ENCODE assay signal across 8 cellular contexts in genomic region chrX:120603707-120604358, GRCh38. TPM values are rescaled to one million over a fixed set of nuclear protein-coding genes. Genes with fewer than 3 reads are reported as not detected.
A peak's percentile ranks its signal among the peaks of the same experiment; 100 is the strongest.
DNase-seq lines count a peak whose midpoint lies in the region; ATAC-seq and TF ChIP-seq lines count a peak whose summit lies in the region.

MCTS1 (plus strand) TSS chrX:120604101; CDS start chrX:120604237, 136 bp downstream.

- peaks cover 0 to 2% (median 0%) of the 10 kb centered on the region in 3 donors for H3K9me3 Mint-ChIP-seq in IgD-negative memory B cell

- intact Hi-C loops in PC-9 (cut with micrococcal nuclease; ENCODE audit: unreplicated experiment) = loop anchor here (1.0 kb wide), 1 partner anchor 43 kb away; no protein-coding TSS in a partner anchor

- peak within 1 kb of the TSS; percentile 86 for H3K27ac ChIP-seq in PC-9
- peak within 1 kb of the TSS; percentile 91 to 97 for H3K27ac ChIP-seq in esophagus (ENCODE audit: low read depth in 2 of 2, low read length in 1 of 2)

- peaks cover 17% of the 10 kb centered on the region for H3F3A ChIP-seq in PC-9 (ENCODE audit: insufficient read depth, low read depth)

- H3K36me3 ChIP-seq in PC-9 (ENCODE audit: low read depth) = peaks cover 14% of the 10 kb centered on the region; the same call in 1 of the 2 replicates
- H3K36me3 ChIP-seq in esophagus (ENCODE audit: control insufficient read depth in 2 of 2, insufficient read depth in 2 of 2, low read length in 1 of 2) = no peaks in the 10 kb centered on the region
- no peaks in the 10 kb centered on the region for H3K36me3 ChIP-seq in mucosa of stomach (ENCODE audit: control insufficient read depth, insufficient read depth, low read length)

- no peaks in the 10 kb centered on the region for H3K9me2 ChIP-seq in PC-9 (ENCODE audit: insufficient read depth)

- H4K20me1 ChIP-seq in PC-9 (ENCODE audit: insufficient read depth) = no peaks in the 10 kb centered on the region

- peak within 1 kb of the TSS; percentile 89 to 97 (median 92) for H3K4me3 Mint-ChIP-seq in IgD-negative memory B cell

- 1 to 38% methylated on average over 31 of the region's 31 CpGs for WGBS in esophagus, 2 donors

- peaks cover 45% of the 10 kb centered on the region for H3K79me2 ChIP-seq in PC-9 (ENCODE audit: low read depth)

- H3K4me3 ChIP-seq in PC-9 = peak within 1 kb of the TSS; percentile 61
- peak within 1 kb of the TSS; percentile 61 to 67 for H3K4me3 ChIP-seq in esophagus (ENCODE audit: low read depth in 1 of 2, low read length in 2 of 2)
- peak within 1 kb of the TSS; percentile 80 for H3K4me3 ChIP-seq in mucosa of stomach (ENCODE audit: low read length)

- no peaks in the 10 kb centered on the region for H3K27me3 ChIP-seq in PC-9 (ENCODE audit: insufficient read depth, low read depth)
- H3K27me3 ChIP-seq in esophagus (ENCODE audit: control insufficient read depth in 1 of 2, insufficient read depth in 2 of 2, low read length in 2 of 2) = no peaks in the 10 kb centered on the region
- H3K27me3 ChIP-seq in mucosa of stomach (ENCODE audit: control insufficient read depth, insufficient read depth, low read length) = no peaks in the 10 kb centered on the region

- DNase-seq in DMS114 treated with DMSO at 0.1 percent for 48 hours (lab: John Stamatoyannopoulos, UW; ENCODE audit: unreplicated experiment) = peak; percentile 88
- peak; percentile 85 to 98 for DNase-seq in PC-9
- peak; percentile 71 for DNase-seq in activated T-cell treated with anti-CD3 and anti-CD28 coated beads, Interleukin-2, amount 50 U/mL, for 1 hour
- DNase-seq in stimulated activated CD8-positive, alpha-beta memory T cell treated with anti-CD3 and anti-CD28 coated beads, Interleukin-7, amount 100 ng/mL, for 1 hour (ENCODE audit: low read depth in 2 of 2) = peak; percentile 29 to 52

- peak within 1 kb of the TSS; percentile 96 to 98 (median 98) for H3K27ac Mint-ChIP-seq in IgD-negative memory B cell

- H2AFZ ChIP-seq in PC-9 = peak within 1 kb of the TSS; percentile 70

- H3K27me3 Mint-ChIP-seq in IgD-negative memory B cell = no peaks in the 10 kb centered on the region

- TF ChIP-seq CTCF in PC-9 (conservative IDR thresholded peaks at IDR 0.05) = no peak

- POLR2A ChIA-PET in PC-9 (lab: Charles Lee; ENCODE audit: unreplicated experiment) = interaction anchor here (0.6 to 1.6 kb wide), 6 partner anchors 36 to 721 kb away, joined by 3 to 54 read pairs (median 8); partner anchors contain the start of gene CUL4B

- peak within 1 kb of the TSS; percentile 98 for H3K9ac ChIP-seq in mucosa of stomach (ENCODE audit: low read length)

- CTCF ChIA-PET in PC-9 (lab: Charles Lee) = interaction anchor here (0.7 kb wide), 1 partner anchor 99 kb away, joined by 3 read pairs; no protein-coding TSS in a partner anchor

- ATAC-seq in GM21528 (IDR thresholded peaks at IDR 0.05; ENCODE audit: low FRiP score, unreplicated experiment) = peak; percentile 95

- peak within 1 kb of the TSS; percentile 97 for H3K4me2 ChIP-seq in PC-9

- H3K36me3 Mint-ChIP-seq in IgD-negative memory B cell = no peaks in the 10 kb centered on the region

- H3K9me3 ChIP-seq in PC-9 (ENCODE audit: insufficient read depth, low read depth) (no peaks in the 10 kb centered on the region; the same call in 1 of the 2 replicates), esophagus (ENCODE audit: control insufficient read depth in 2 of 2, insufficient read depth in 1 of 2, low read depth in 1 of 2, low read length in 1 of 2) (no peaks in the 10 kb centered on the region), mucosa of stomach (ENCODE audit: control insufficient read depth, low read length) (no peaks in the 10 kb centered on the region)

- H3K4me1 Mint-ChIP-seq in IgD-negative memory B cell = peaks cover 2 to 14% (median 3%) of the 10 kb centered on the region in 3 donors

- H3K4me1 ChIP-seq in PC-9 (replicated peaks; ENCODE audit: insufficient read depth) = peaks cover 22% of the 10 kb centered on the region
- H3K4me1 ChIP-seq in esophagus (ENCODE audit: control insufficient read depth in 2 of 2, insufficient read depth in 2 of 2, low read length in 1 of 2) = no peaks in the 10 kb centered on the region
- H3K4me1 ChIP-seq in mucosa of stomach (ENCODE audit: control insufficient read depth, insufficient read depth, low read length) = peaks cover 5% of the 10 kb centered on the region

- no TSS peak for BruUV-seq in PC-9 (replicated peaks; lab: Mats Ljungman, UMichigan)

RNA-seq across cellular contexts. Expression of gene MCTS1, which starts in this region (rescaled TPM):
- 72.3 TPM for polyA plus RNA-seq in IgD-negative memory B cell
- total RNA-seq in PC-9 (2021) = 90.7 and 98.4 TPM in 2 replicates
- 10 to 100 TPM; 32.5 to 49.2 TPM for polyA plus RNA-seq in esophagus

Comparison
In these comparisons a context has a peak if more than half of its experiments do, and no peak if none do; other contexts are left out.
1. Peak in every context shown above with its lines: DNase-seq, ATAC-seq, H3K4me3 ChIP-seq and H3K27ac ChIP-seq.
2. DNase-seq: peak in every context shown above with its lines; median percentile 92 in PC-9; 88 in DMS114 treated with DMSO at 0.1 percent for 48 hours; 71 in activated T-cell treated with anti-CD3 and anti-CD28 coated beads, Interleukin-2, amount 50 U/mL, for 1 hour; 40 in stimulated activated CD8-positive, alpha-beta memory T cell treated with anti-CD3 and anti-CD28 coated beads, Interleukin-7, amount 100 ng/mL, for 1 hour.